ENCODE assay signal across 8 cellular contexts in the genomic region with DNA sequence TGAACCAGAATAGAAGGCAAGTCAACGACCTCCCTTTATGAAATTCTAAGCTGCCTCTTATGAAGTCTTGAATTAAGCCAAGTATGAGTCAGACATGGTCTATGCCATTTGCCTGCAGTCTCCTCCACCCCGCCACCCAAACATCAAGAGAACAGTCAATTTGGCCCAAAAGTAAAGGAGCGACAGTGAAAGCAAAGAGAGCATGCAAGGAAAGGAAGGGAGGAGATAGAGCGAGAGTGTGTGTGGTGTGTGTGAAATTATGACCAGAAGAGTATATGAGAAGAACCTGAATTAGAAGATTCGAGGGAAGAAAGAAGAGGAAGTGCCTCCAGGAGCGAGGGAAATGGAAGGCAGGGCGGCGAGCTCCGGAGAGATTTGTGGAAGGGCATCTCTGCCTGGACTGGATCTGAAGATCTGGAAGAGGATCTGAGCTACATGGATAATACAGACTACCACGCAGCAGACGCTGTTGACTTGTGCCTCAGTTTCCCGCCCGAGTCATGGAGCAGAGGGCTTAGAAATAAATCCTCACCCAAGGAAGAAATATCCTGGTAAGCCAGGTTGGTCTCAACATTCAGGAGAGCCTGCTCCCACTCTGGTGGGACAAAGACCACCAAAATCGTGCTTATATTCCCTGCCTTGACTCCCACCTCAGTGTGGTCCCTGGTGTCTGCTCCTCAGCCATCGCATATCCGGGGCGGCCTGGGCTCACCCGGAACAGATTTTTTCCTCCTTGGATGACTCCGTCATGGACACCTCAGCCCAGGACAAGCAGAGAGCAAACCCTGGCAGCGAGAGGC. TPM values are rescaled to one million over a fixed set of nuclear protein-coding genes. Genes with fewer than 3 reads are reported as not detected.
DNase-seq lines count a peak whose midpoint lies in the region; ATAC-seq and TF ChIP-seq lines count a peak whose summit lies in the region.

No MANE protein-coding gene starts in this region.

- no peaks in the 10 kb centered on the region for H3K9me3 ChIP-seq in DOHH2 (ENCODE audit: control insufficient read depth, insufficient read depth, low read length)

- no peaks in the 10 kb centered on the region for H3K27me3 Mint-ChIP-seq in T-cell
- no peaks in the 10 kb centered on the region for H3K27me3 Mint-ChIP-seq in nephron (ENCODE audit: low read depth)

- H3K27ac Mint-ChIP-seq in T-cell = peak overlapping the region; percentile 85 to 99
- peak overlapping the region; percentile 74 to 91 (median 91) for H3K27ac Mint-ChIP-seq in nephron

- H3K4me3 Mint-ChIP-seq in T-cell = peak overlapping the region; percentile 91 to 98 (median 93)
- H3K4me3 Mint-ChIP-seq in nephron = peak overlapping the region; percentile 91 to 93 (median 93)

- H4K20me1 ChIP-seq in DOHH2 (ENCODE audit: control insufficient read depth, insufficient read depth, low read depth, low read length) = peaks cover 17% of the 10 kb centered on the region; the same call in 1 of the 2 replicates

- peak overlapping the region; percentile 90 for H3K4me3 ChIP-seq in DOHH2 (ENCODE audit: low read length)

- DNase-seq in T-cell = peak in 2 of 34 experiments; percentile 2
- DNase-seq in epithelial cell of prostate (ENCODE audit: low read depth, low spot score) = no peak
- DNase-seq in NCI-H1105 treated with DMSO at 0.1 percent for 48 hours (lab: John Stamatoyannopoulos, UW) = no peak
- DNase-seq in NCI-H2029 treated with DMSO at 0.1 percent for 48 hours (lab: John Stamatoyannopoulos, UW) = no peak

- H3K4me1 ChIP-seq in DOHH2 (ENCODE audit: control insufficient read depth, low read length) = peaks cover 37% of the 10 kb centered on the region

- peaks cover 81% of the 10 kb centered on the region for H3K79me2 ChIP-seq in DOHH2 (ENCODE audit: control insufficient read depth, low read length)

- H3K27ac ChIP-seq in DOHH2 (ENCODE audit: low read depth, low read length) = peak overlapping the region; percentile 68
- H3K27ac ChIP-seq in epithelial cell of prostate = peak overlapping the region; percentile 86

- no peaks in the 10 kb centered on the region for H3F3A ChIP-seq in DOHH2 (ENCODE audit: control insufficient read depth, insufficient read depth)

- H3K9me2 ChIP-seq in DOHH2 (replicated peaks; ENCODE audit: control insufficient read depth, low read length) = no peaks in the 10 kb centered on the region

- peak overlapping the region; percentile 92 for H3K4me2 ChIP-seq in DOHH2 (ENCODE audit: low read length)

- H3K9me3 Mint-ChIP-seq in T-cell = no peaks in the 10 kb centered on the region
- no peaks in the 10 kb centered on the region for H3K9me3 Mint-ChIP-seq in nephron

- H3K36me3 ChIP-seq in DOHH2 (ENCODE audit: control insufficient read depth, low read length) = peaks cover 69% of the 10 kb centered on the region

- TF ChIP-seq CTCF in DOHH2 (IDR thresholded peaks at IDR 0.05; ENCODE audit: low read depth, low read length, poor library complexity, severe bottlenecking) (no peak), nephron (IDR thresholded peaks at IDR 0.05; ENCODE audit: unreplicated experiment in 3 of 3) (peak in 1 of 3 experiments; percentile 6)

- POLR2A ChIA-PET in T-cell (lab: Charles Lee) = interaction anchor here in 1 of 2 donors (0.8 kb wide), 1 partner anchor 57 kb away, joined by 4 read pairs; no protein-coding TSS in a partner anchor

- no peaks in the 10 kb centered on the region for H3K27me3 ChIP-seq in DOHH2 (ENCODE audit: control insufficient read depth, low read length)

- peaks cover 45 to 75% (median 71%) of the 10 kb centered on the region in 3 donors for H3K4me1 Mint-ChIP-seq in T-cell
- H3K4me1 Mint-ChIP-seq in nephron = peaks cover 13% of the 10 kb centered on the region

- CTCF ChIA-PET in T-cell (lab: Charles Lee) = interaction anchor here (1.3 to 1.9 kb wide), 3 partner anchors 10 to 70 kb away, joined by 3 to 11 read pairs (median 6); no protein-coding TSS in a partner anchor

- ATAC-seq in HG03060 (IDR thresholded peaks at IDR 0.05; ENCODE audit: low read depth, unreplicated experiment) (peak; percentile 22), T-cell (replicated peaks in 1 of 4) (peak in 3 of 4 experiments; percentile 66 to 71 (median 69))
- no peak for ATAC-seq in activated CD4-positive, CD25-positive, alpha-beta regulatory T cell treated with anti-CD3 and anti-CD28 coated beads, Interleukin-2, amount 50 U/mL, for 24 hours

- H3K36me3 Mint-ChIP-seq in T-cell (peaks cover 32% of the 10 kb centered on the region), nephron (ENCODE audit: low read depth) (peaks cover 24% of the 10 kb centered on the region)

RNA-seq across cellular contexts. Expression of a gene that starts 0.5 kb away (rescaled TPM):
- 10 to 100 TPM; 39.4 to 51.4 (median 45.9) TPM for total RNA-seq in T-cell

RNA-seq across cellular contexts. Expression of a gene that starts 0.8 kb away (rescaled TPM):
- total RNA-seq in T-cell = 10 to 100 TPM; 41.3 to 53.6 (median 43.5) TPM

Comparison
In these comparisons a context has a peak if more than half of its experiments do, and no peak if none do; other contexts are left out.
1. ATAC-seq: peak in HG03060 (single experiment) and T-cell (3 of 4); none in activated CD4-positive, CD25-positive, alpha-beta regulatory T cell treated with anti-CD3 and anti-CD28 coated beads, Interleukin-2, amount 50 U/mL, for 24 hours (0 of 2).